16 cellular contexts compared by ENCODE assay signal in the genomic region with DNA sequence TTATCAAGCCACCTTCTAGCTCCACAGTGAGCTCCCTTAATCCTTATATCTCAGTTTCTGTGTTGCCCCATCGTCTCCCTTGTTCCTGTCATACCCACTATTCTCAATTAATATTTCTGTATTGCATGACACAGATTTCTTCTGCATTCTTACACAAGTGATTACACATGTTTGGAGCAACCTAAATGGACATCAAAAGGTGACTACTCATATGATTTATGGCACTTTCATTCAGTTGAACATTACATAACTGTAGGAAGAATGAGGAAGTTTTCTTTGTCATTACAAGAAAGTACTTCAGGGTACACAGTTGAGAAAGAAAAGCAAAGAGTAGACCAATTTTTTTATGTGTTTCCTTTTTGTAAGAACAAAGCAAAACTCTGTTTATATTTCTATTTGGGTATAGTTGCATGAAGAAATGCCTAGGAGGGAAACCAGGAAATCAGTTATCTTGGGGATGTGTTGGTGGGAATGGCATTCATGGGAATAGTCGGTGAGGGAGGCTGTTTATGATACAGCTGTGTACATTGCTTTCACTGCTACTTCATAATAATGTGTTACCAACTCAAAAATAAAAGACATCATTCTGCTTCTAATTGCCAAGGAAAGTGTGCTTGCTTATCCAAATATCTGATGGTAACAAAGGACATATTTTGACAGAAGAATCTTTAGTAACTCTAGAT. TPM values are rescaled to one million over a fixed set of nuclear protein-coding genes. Genes with fewer than 3 reads are reported as not detected.
DNase-seq lines count a peak whose midpoint lies in the region; ATAC-seq, FAIRE-seq and TF ChIP-seq lines count a peak whose summit lies in the region.
"Had no signal": no experiment of that assay in that cellular context is flagged by ENCODE, and none has a peak within 500 bp of the region (broad histone marks: within the 10 kb centered on the region; RNA-seq: fewer than 3 reads in every experiment).

No MANE protein-coding gene starts in this region.

- H3K4me2 ChIP-seq in A549: peak overlapping the region; percentile 14; the same call in 1 of the 3 replicates
- H3K4me2 ChIP-seq: SK-N-SH had no signal

- peak; percentile 36 for FAIRE-seq in A549 (lab: Jason Lieb, UNC)

- TF ChIP-seq CTCF in A549 (IDR thresholded peaks at IDR 0.05) (no peak), RWPE2 (IDR thresholded peaks at IDR 0.05; ENCODE audit: poor library complexity, severe bottlenecking) (no peak)

- no peaks in the 10 kb centered on the region for H3K4me1 ChIP-seq in A549
- peaks cover 17% of the 10 kb centered on the region for H3K4me1 ChIP-seq in RWPE2 (ENCODE audit: insufficient read depth, poor library complexity, severe bottlenecking)
- H3K4me1 ChIP-seq in effector memory CD4-positive, alpha-beta T cell (ENCODE audit: control insufficient read depth, insufficient read depth, low read length, poor library complexity, severe bottlenecking): no peaks in the 10 kb centered on the region
- H3K4me1 ChIP-seq: esophagus muscularis mucosa had no signal

- no peaks in the 10 kb centered on the region for H3K36me3 ChIP-seq in RWPE2 (ENCODE audit: low read depth)
- H3K36me3 ChIP-seq in effector memory CD4-positive, alpha-beta T cell (ENCODE audit: control insufficient read depth, insufficient read depth, low read length): no peaks in the 10 kb centered on the region
- H3K36me3 ChIP-seq: esophagus muscularis mucosa had no signal

- H3K4me3 ChIP-seq in A549: no peak overlapping the region
- H3K4me3 ChIP-seq in RWPE2 (ENCODE audit: severe bottlenecking): no peak overlapping the region
- H3K4me3 ChIP-seq in effector memory CD4-positive, alpha-beta T cell (ENCODE audit: insufficient read depth, low read depth, low read length, poor library complexity, severe bottlenecking): no peak overlapping the region
- H3K4me3 ChIP-seq: esophagus muscularis mucosa had no signal

- H3K9me3 ChIP-seq in A549: no peaks in the 10 kb centered on the region
- H3K9me3 ChIP-seq in RWPE2 (ENCODE audit: severe bottlenecking): no peaks in the 10 kb centered on the region
- no peaks in the 10 kb centered on the region for H3K9me3 ChIP-seq in effector memory CD4-positive, alpha-beta T cell (ENCODE audit: control insufficient read depth, low read length)
- H3K9me3 ChIP-seq: SK-N-SH had no signal

- ATAC-seq in A549 (0 out of 6 replicates have a peak, but pooled peaks of 1 of the 2 experiments have one; percentile 23), RWPE2 (ENCODE audit: low read depth) (peak; percentile 83), HG02763 (IDR thresholded peaks at IDR 0.05; ENCODE audit: unreplicated experiment) (no peak), GM18909 (IDR thresholded peaks at IDR 0.05; ENCODE audit: poor library complexity, unreplicated experiment) (no peak)
- ATAC-seq: natural killer cell treated with Interleukin-12 subunit alpha and Interleukin-12 subunit beta and Interleukin-15 and Interleukin-18, amount 100 ng/mL, for 72 hours had no signal

- CTCF ChIA-PET in A549 (lab: Yijun Ruan, JAX): no interaction called here

- no peak for TF ChIP-seq POLR2A in A549 (IDR thresholded peaks at IDR 0.05; ENCODE audit: low read length)

- DNase-seq in A549 (ENCODE audit: low read depth in 1 of 2, low spot score in 1 of 2) (peak in 1 of 2 experiments; percentile 40), HS-5 (ENCODE audit: low read depth) (peak; percentile 50), RWPE2 (ENCODE audit: low spot score) (no peak), kidney glomerular epithelial cell (lab: John Stamatoyannopoulos, UW) (peak; percentile 3), NCI-H146 (lab: John Stamatoyannopoulos, UW) (no peak)
- DNase-seq in effector memory CD4-positive, alpha-beta T cell: no peak
- DNase-seq: activated CD4-positive, alpha-beta memory T cell treated with anti-CD3 and anti-CD28 coated beads, Interleukin-2, amount 10 ng/mL, durations not matched to agents 7 days and 5 days; amygdala; cortex of kidney; NCI-H1105; SK-N-SH had no signal

- no peak for TF ChIP-seq EP300 in A549 (IDR thresholded peaks at IDR 0.05)

- no peaks in the 10 kb centered on the region for H3K27me3 ChIP-seq in RWPE2 (ENCODE audit: insufficient read depth, poor library complexity, severe bottlenecking)
- H3K27me3 ChIP-seq in effector memory CD4-positive, alpha-beta T cell (replicated peaks; ENCODE audit: control insufficient read depth, insufficient read depth, low read length, poor library complexity, severe bottlenecking): no peaks in the 10 kb centered on the region
- H3K27me3 ChIP-seq: esophagus muscularis mucosa had no signal

- POLR2A ChIA-PET in A549 (lab: Yijun Ruan, JAX): no interaction called here

- H3K27ac ChIP-seq in A549 (no peak overlapping the region), RWPE2 (ENCODE audit: poor library complexity, severe bottlenecking) (peak overlapping the region; percentile 68)
- no peak overlapping the region for H3K27ac ChIP-seq in effector memory CD4-positive, alpha-beta T cell (ENCODE audit: insufficient read depth, low read length, poor library complexity, severe bottlenecking)
- H3K27ac ChIP-seq: esophagus muscularis mucosa had no signal

- 3% methylated on average over 2 of the region's 2 CpGs for WGBS in A549 (ENCODE audit: missing lambda C conversion rate)

- TF ChIP-seq RAD21 in A549 (conservative IDR thresholded peaks at IDR 0.05 in 1 of 2, IDR thresholded peaks at IDR 0.05 in 1 of 2): no peak

TF ChIP-seq in A549, 52 proteins besides CTCF, POLR2A, EP300 and RAD21:
- no peak for TF ChIP-seq GATA3 (IDR thresholded peaks at IDR 0.05; ENCODE audit: borderline replicate concordance)
- no peak for TF ChIP-seq JUNB (IDR thresholded peaks at IDR 0.05)
- TF ChIP-seq FOXS1 (CRISPR knock-in tag; IDR thresholded peaks at IDR 0.05): no peak
- TF ChIP-seq CBX8 (IDR thresholded peaks at IDR 0.05): no peak
- TF ChIP-seq FOSL2 (IDR thresholded peaks at IDR 0.05): no peak
- peak; percentile 11; the same call in 1 of the 2 replicates for TF ChIP-seq FOSL2 (CRISPR knock-in tag; IDR thresholded peaks at IDR 0.05)
- TF ChIP-seq HDAC2 (IDR thresholded peaks at IDR 0.05): no peak
- TF ChIP-seq HOXB13 (CRISPR knock-in tag; IDR thresholded peaks at IDR 0.05; ENCODE audit: low read depth): no peak
- no peak for TF ChIP-seq ESRRA (IDR thresholded peaks at IDR 0.05; ENCODE audit: borderline replicate concordance, low read length)
- no peak for TF ChIP-seq PHF8 (IDR thresholded peaks at IDR 0.05; ENCODE audit: borderline replicate concordance, low read depth)

RNA-seq across cellular contexts. Expression of a gene that starts 23.6 kb away (rescaled TPM):
- polyA plus RNA-seq in A549 (2011; rRNA removed) (not detected in 2 replicates), A549 (2017; fragmentation: RNase III; extraction: RNeasy Plus Mini Kit Qiagen cat#74134 plus additional on column Dnase treatment) (not detected in 3 replicates)
- not detected in 2 replicates for polyA plus RNA-seq in A549 (2012; cell fraction: cytosol; rRNA removed)
- not detected in 2 replicates for polyA plus RNA-seq in A549 (2012; cell fraction: nucleus; rRNA removed)
- not detected in 2 replicates for polyA minus RNA-seq in A549 (2011; rRNA and poly(A)+ RNA removed)
- polyA plus RNA-seq: SK-N-SH had no signal

RNA-seq across cellular contexts. Expression of a gene that starts 51.3 kb away (rescaled TPM):
- polyA plus RNA-seq in A549 (2011; rRNA removed) (not detected in 2 replicates), A549 (2017; fragmentation: RNase III; extraction: RNeasy Plus Mini Kit Qiagen cat#74134 plus additional on column Dnase treatment) (not detected in 3 replicates)
- not detected in 2 replicates for polyA plus RNA-seq in A549 (2012; cell fraction: cytosol; rRNA removed)
- polyA plus RNA-seq in A549 (2012; cell fraction: nucleus; rRNA removed): not detected in 2 replicates
- not detected in 2 replicates for polyA minus RNA-seq in A549 (2011; rRNA and poly(A)+ RNA removed)
- polyA plus RNA-seq: liver, SK-N-SH had no signal

Comparison
In these comparisons a context has a peak if more than half of its experiments do, and no peak if none do; other contexts are left out.
1. DNase-seq: peak in HS-5 (single experiment) and kidney glomerular epithelial cell (single experiment); none in RWPE2 (single experiment), effector memory CD4-positive, alpha-beta T cell (0 of 3) and NCI-H146 (single experiment).